Comparison of ENCODE assay signal across 28 cellular contexts in the genomic region with DNA sequence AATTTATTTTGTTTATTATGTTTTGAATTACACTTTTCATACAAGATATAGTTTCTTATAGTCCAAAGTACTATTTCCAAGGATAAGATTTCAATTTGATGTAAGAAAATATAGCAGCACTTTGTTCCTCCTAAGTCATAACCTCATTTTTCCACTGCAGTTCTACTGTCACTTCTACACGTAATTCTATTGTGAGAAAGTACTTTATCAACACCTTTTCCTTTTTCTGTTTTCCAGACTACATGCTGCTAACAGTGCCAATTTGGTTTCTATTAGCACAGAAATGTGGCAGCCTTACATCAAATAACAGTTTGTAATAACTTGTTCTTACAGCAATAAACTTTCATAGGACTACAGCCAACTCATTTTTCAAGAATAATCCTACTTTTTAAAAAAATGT.
"Had no signal": no experiment of that assay in that cellular context is flagged by ENCODE, and none has a peak within 500 bp of the region (broad histone marks: within the 10 kb centered on the region; RNA-seq: fewer than 3 reads in every experiment).

No MANE protein-coding gene starts in this region.

- ATAC-seq: activated T-cell treated with anti-CD3 and anti-CD28 coated beads, Interleukin-2, amount 50 U/mL, for 72 hours; naive thymus-derived CD4-positive, alpha-beta T cell; sciatic nerve had no signal

- H3K9me3 ChIP-seq: breast epithelium, esophagus squamous epithelium, left ventricle myocardium inferior, ovary, prostate gland, SK-N-SH, testis, transverse colon had no signal

- H3K4me1 Mint-ChIP-seq: endodermal cell had no signal

- H3K4me3 ChIP-seq: breast epithelium, esophagus squamous epithelium, left ventricle myocardium inferior, lung, ovary, prostate gland, smooth muscle cell, testis, transverse colon had no signal

- H3K36me3 ChIP-seq: breast epithelium, esophagus squamous epithelium, left ventricle myocardium inferior, ovary, prostate gland, transverse colon had no signal

- H3K4me1 ChIP-seq: breast epithelium, prostate gland, testis had no signal

- H3K27ac Mint-ChIP-seq: activated B cell treated with CpG ODN at 0.5 μM for 24 hours; activated T-cell treated with anti-CD3 and anti-CD28 coated beads, Interleukin-2, amount 50 U/mL, for 72 hours; endodermal cell; T-helper 1 cell treated with Interleukin-12 subunit alpha and Interleukin-12 subunit beta and Interleukin-4 antibody, amounts not matched to agents 30 μg/mL and 1 μg/mL, for 36 hours had no signal

- H3K4me2 ChIP-seq: SK-N-SH, smooth muscle cell had no signal

- H3K27me3 ChIP-seq: breast epithelium, esophagus squamous epithelium, ovary, testis, transverse colon had no signal

- DNase-seq: activated B cell treated with CpG ODN at 0.5 μM for 24 hours; activated CD4-positive, alpha-beta T cell treated with anti-CD3 and anti-CD28 coated beads, Interleukin-2, amount 50 U/mL, for 1 hour; activated effector memory CD4-positive, alpha-beta T cell treated with Interleukin-2 at 50 U/mL for 16 hours; activated naive CD4-positive, alpha-beta T cell treated with Interleukin-2 at 50 U/mL for 16 hours; activated T-cell treated with anti-CD3 and anti-CD28 coated beads for 4 hours; activated T-cell treated with anti-CD3 and anti-CD28 coated beads, Interleukin-2, amount 50 U/mL, for 72 hours; central memory CD4-positive, alpha-beta T cell; endodermal cell; esophagus squamous epithelium; foreskin melanocyte; islet precursor cell; left ventricle myocardium inferior; naive thymus-derived CD4-positive, alpha-beta T cell; ovary; retina; SK-N-SH; stimulated activated CD4-positive, alpha-beta T cell treated with anti-CD3 and anti-CD28 coated beads, Interleukin-2, amount 100 ng/mL, for 24 hours; stimulated activated naive CD4-positive, alpha-beta T cell treated with Interleukin-2 at 50 U/mL for 16 hours; SW 1271; T1000; testis; transverse colon had no signal

- H3K27ac ChIP-seq: breast epithelium, esophagus squamous epithelium, left ventricle myocardium inferior, ovary, prostate gland, testis had no signal

- H3K4me3 Mint-ChIP-seq: activated B cell treated with CpG ODN at 0.5 μM for 24 hours; activated T-cell treated with anti-CD3 and anti-CD28 coated beads, Interleukin-2, amount 50 U/mL, for 72 hours; endodermal cell; naive thymus-derived CD4-positive, alpha-beta T cell; T-helper 1 cell treated with Interleukin-12 subunit alpha and Interleukin-12 subunit beta and Interleukin-4 antibody, amounts not matched to agents 30 μg/mL and 1 μg/mL, for 36 hours had no signal

- H3K27me3 Mint-ChIP-seq: activated B cell treated with CpG ODN at 0.5 μM for 24 hours; naive thymus-derived CD4-positive, alpha-beta T cell had no signal

- H3K9me3 Mint-ChIP-seq: activated B cell treated with CpG ODN at 0.5 μM for 24 hours; activated T-cell treated with anti-CD3 and anti-CD28 coated beads, Interleukin-2, amount 50 U/mL, for 72 hours; endodermal cell; T-helper 1 cell treated with Interleukin-12 subunit alpha and Interleukin-12 subunit beta and Interleukin-4 antibody, amounts not matched to agents 30 μg/mL and 1 μg/mL, for 36 hours had no signal

- H3K9ac ChIP-seq: SK-N-SH had no signal
